In the genomic region with DNA sequence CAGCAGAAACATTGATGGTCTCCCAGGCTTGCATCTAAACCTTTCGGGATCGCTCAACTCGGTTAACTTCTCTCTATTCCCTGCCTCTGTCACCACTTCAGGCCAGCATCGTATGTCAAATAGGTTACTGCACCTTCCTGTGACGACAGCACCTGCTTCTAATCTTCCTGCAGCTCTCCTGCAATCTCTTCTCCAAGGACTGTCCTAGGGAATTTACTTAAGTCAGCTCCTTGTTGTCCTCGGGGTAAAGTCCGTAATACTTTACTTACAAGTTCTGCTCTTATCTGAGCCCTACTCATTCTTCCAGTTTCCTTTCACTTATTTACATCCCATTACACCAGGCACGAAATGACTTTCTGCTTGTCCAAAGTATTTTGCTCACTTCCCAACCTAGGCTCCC, we compare ENCODE assay signal across 26 cellular contexts.
A peak's percentile ranks its signal among the peaks of the same experiment; 100 is the strongest.
DNase-seq lines count a peak whose midpoint lies in the region; ATAC-seq, FAIRE-seq and TF ChIP-seq lines count a peak whose summit lies in the region.
"Had no signal": no experiment of that assay in that cellular context is flagged by ENCODE, and none has a peak within 500 bp of the region (broad histone marks: within the 10 kb centered on the region; RNA-seq: fewer than 3 reads in every experiment).

No MANE protein-coding gene starts in this region.

- peaks cover 3% of the 10 kb centered on the region for H3K27me3 Mint-ChIP-seq in dendritic cell treated with granulocyte-macrophage colony-stimulating factor and Interleukin-4, amounts not matched to agents 40 ng/mL and 50 ng/mL, for 4 days
- H3K27me3 Mint-ChIP-seq in type B pancreatic cell = no peaks in the 10 kb centered on the region
- H3K27me3 Mint-ChIP-seq: CD4-positive, alpha-beta memory T cell; CD4-positive, CD25-positive, alpha-beta regulatory T cell had no signal

- WGBS in small intestine, 3 donors = 39 to 69% (median 52%) methylated on average over 8 of the region's 8 CpGs
- WGBS in heart right ventricle, 2 donors = 81% methylated on average over 8 of the region's 8 CpGs

- H3K27ac ChIP-seq in small intestine (ENCODE audit: low read depth in 1 of 2, low read length in 1 of 2) (no peak overlapping the region), heart right ventricle (no peak overlapping the region)
- H3K27ac ChIP-seq: BLaER1 had no signal

- H3K36me3 Mint-ChIP-seq in dendritic cell treated with granulocyte-macrophage colony-stimulating factor and Interleukin-4, amounts not matched to agents 40 ng/mL and 50 ng/mL, for 4 days (ENCODE audit: low read depth) = no peaks in the 10 kb centered on the region
- H3K36me3 Mint-ChIP-seq in type B pancreatic cell = no peaks in the 10 kb centered on the region
- H3K36me3 Mint-ChIP-seq: CD14-positive monocyte; CD4-positive, alpha-beta memory T cell; CD4-positive, CD25-positive, alpha-beta regulatory T cell; CD8-positive, alpha-beta memory T cell had no signal

- DNase-seq in left colon (no peak), small intestine (peak; percentile 80), type B pancreatic cell (ENCODE audit: extremely low spot score, unreplicated experiment) (no peak), kidney glomerular epithelial cell (lab: John Stamatoyannopoulos, UW) (no peak), heart right ventricle (no peak)
- DNase-seq in stimulated activated CD4-positive, alpha-beta T cell treated with anti-CD3 and anti-CD28 coated beads, Interleukin-1b, Interleukin-23, amount 100 ng/mL, for 48 hours = no peak
- DNase-seq: 8988T; ACHN; BE2C; C1 segment of cervical spinal cord; Calu3; CD4-positive, alpha-beta memory T cell; CD4-positive, CD25-positive, alpha-beta regulatory T cell; CD8-positive, alpha-beta memory T cell; COR-L47; DMS79 treated with DMSO at 0.1 percent for 48 hours; GF-D8 had no signal

- H3K4me1 ChIP-seq in small intestine (ENCODE audit: control insufficient read depth in 2 of 2, insufficient read depth in 1 of 2, low read depth in 1 of 2, low read length in 1 of 2) = no peaks in the 10 kb centered on the region
- peaks cover 0 to 12% (median 0%) of the 10 kb centered on the region in 9 donors for H3K4me1 ChIP-seq in heart right ventricle
- H3K4me1 ChIP-seq: BE2C had no signal

- H3K9me3 Mint-ChIP-seq in dendritic cell treated with granulocyte-macrophage colony-stimulating factor and Interleukin-4, amounts not matched to agents 40 ng/mL and 50 ng/mL, for 4 days = peaks cover 22% of the 10 kb centered on the region
- peaks cover 5% of the 10 kb centered on the region for H3K9me3 Mint-ChIP-seq in type B pancreatic cell
- H3K9me3 Mint-ChIP-seq: CD4-positive, alpha-beta memory T cell had no signal

- intact Hi-C loops in dendritic cell treated with granulocyte-macrophage colony-stimulating factor and Interleukin-4, amounts not matched to agents 40 ng/mL and 50 ng/mL, for 4 days (cut with micrococcal nuclease) = no loop called here
- intact Hi-C loops in left colon (cut with DNase I, micrococcal nuclease) = no loop called here
- intact Hi-C loops in heart right ventricle (cut with DNase I) = no loop called here

- peak overlapping the region; percentile 37 for H3K27ac Mint-ChIP-seq in dendritic cell treated with granulocyte-macrophage colony-stimulating factor and Interleukin-4, amounts not matched to agents 40 ng/mL and 50 ng/mL, for 4 days
- H3K27ac Mint-ChIP-seq in type B pancreatic cell = peak overlapping the region; percentile 0
- H3K27ac Mint-ChIP-seq: CD14-positive monocyte; CD4-positive, alpha-beta memory T cell; CD4-positive, CD25-positive, alpha-beta regulatory T cell; CD8-positive, alpha-beta memory T cell had no signal

- peak; percentile 48 for ATAC-seq in left colon
- no peak for ATAC-seq in GM21529 (IDR thresholded peaks at IDR 0.05; ENCODE audit: unreplicated experiment)
- no peak for ATAC-seq in heart right ventricle

- H3K9me3 ChIP-seq in small intestine (ENCODE audit: control insufficient read depth, low read depth) (no peaks in the 10 kb centered on the region), heart right ventricle (no peaks in the 10 kb centered on the region)
- H3K9me3 ChIP-seq: BE2C, BLaER1 had no signal

- no peak overlapping the region for H3K4me3 ChIP-seq in small intestine (ENCODE audit: low read depth in 1 of 2, low read length in 2 of 2)
- no peak overlapping the region for H3K4me3 ChIP-seq in heart right ventricle
- H3K4me3 ChIP-seq: BLaER1 had no signal

- no peak overlapping the region for H3K4me3 Mint-ChIP-seq in dendritic cell treated with granulocyte-macrophage colony-stimulating factor and Interleukin-4, amounts not matched to agents 40 ng/mL and 50 ng/mL, for 4 days
- no peak overlapping the region for H3K4me3 Mint-ChIP-seq in type B pancreatic cell
- H3K4me3 Mint-ChIP-seq: CD14-positive monocyte; CD4-positive, alpha-beta memory T cell; CD4-positive, CD25-positive, alpha-beta regulatory T cell; CD8-positive, alpha-beta memory T cell had no signal

- TF ChIP-seq CTCF in type B pancreatic cell (conservative IDR thresholded peaks at IDR 0.05) = no peak
- TF ChIP-seq CTCF in heart right ventricle (IDR thresholded peaks at IDR 0.05) = no peak

- FAIRE-seq in small intestine (lab: Jason Lieb, UNC) = no peak
- FAIRE-seq: A204.1, D721Med, G401.6, GM12891, GM19239 had no signal

- H3K36me3 ChIP-seq in small intestine (ENCODE audit: control insufficient read depth in 2 of 2, insufficient read depth in 2 of 2, low read length in 2 of 2) (no peaks in the 10 kb centered on the region), heart right ventricle (no peaks in the 10 kb centered on the region)
- H3K36me3 ChIP-seq: BE2C, BLaER1 had no signal

- H3K27me3 ChIP-seq in small intestine (ENCODE audit: control insufficient read depth in 2 of 2, insufficient read depth in 2 of 2, low read length in 2 of 2) = no peaks in the 10 kb centered on the region
- no peaks in the 10 kb centered on the region for H3K27me3 ChIP-seq in heart right ventricle
- H3K27me3 ChIP-seq: BE2C, BLaER1 had no signal

- peaks cover 30% of the 10 kb centered on the region for H3K4me1 Mint-ChIP-seq in dendritic cell treated with granulocyte-macrophage colony-stimulating factor and Interleukin-4, amounts not matched to agents 40 ng/mL and 50 ng/mL, for 4 days (ENCODE audit: low read depth)
- peaks cover 17% of the 10 kb centered on the region for H3K4me1 Mint-ChIP-seq in type B pancreatic cell (ENCODE audit: unreplicated experiment)
